Comparison of ENCODE assay signal across 21 cellular contexts in genomic region chr12:96522690-96523089, GRCh38.
"Had no signal": no experiment of that assay in that cellular context is flagged by ENCODE, and none has a peak within 500 bp of the region (broad histone marks: within the 10 kb centered on the region; RNA-seq: fewer than 3 reads in every experiment).

No MANE protein-coding gene starts in this region.

- H3K9me3 ChIP-seq: right lobe of liver, thyroid gland had no signal

- H3K36me3 ChIP-seq: right lobe of liver, thyroid gland had no signal

- H3K4me3 Mint-ChIP-seq: activated CD4-positive, alpha-beta T cell treated with anti-CD3 and anti-CD28 coated beads, Interleukin-2, amount 10 ng/mL, durations not matched to agents 7 days and 5 days; activated CD8-positive, alpha-beta T cell treated with anti-CD3 and anti-CD28 coated beads for 36 hours; activated naive CD8-positive, alpha-beta T cell treated with anti-CD3 and anti-CD28 coated beads, Interleukin-2, amount 50 U/mL, for 24 hours; activated T-helper 1 cell treated with anti-CD3 and anti-CD28 coated beads, Interleukin-12 subunit alpha, Interleukin-12 subunit beta, Interleukin-2, Interleukin-4 antibody, amounts not matched to agents 30 ng/mL and 10 ng/mL and 1 ng/mL, durations not matched to agents 14 hours and 24 hours and 36 hours; naive thymus-derived CD4-positive, alpha-beta T cell; stimulated activated naive CD8-positive, alpha-beta T cell treated with anti-CD3 and anti-CD28 coated beads, Interleukin-15, Interleukin-2, amounts not matched to agents 100 ng/mL and 50 ng/mL, for 24 hours; T-helper 1 cell treated with Interleukin-12 subunit alpha and Interleukin-12 subunit beta and Interleukin-4 antibody, amounts not matched to agents 30 μg/mL and 1 μg/mL, for 36 hours had no signal

- ATAC-seq: activated CD8-positive, alpha-beta T cell treated with anti-CD3 and anti-CD28 coated beads for 36 hours; activated naive CD8-positive, alpha-beta T cell treated with anti-CD3 and anti-CD28 coated beads, Interleukin-2, amount 50 U/mL, for 24 hours; left lobe of liver; naive thymus-derived CD4-positive, alpha-beta T cell; right lobe of liver had no signal

- H3K9me3 Mint-ChIP-seq: activated CD4-positive, alpha-beta T cell treated with anti-CD3 and anti-CD28 coated beads, Interleukin-2, amount 10 ng/mL, durations not matched to agents 7 days and 5 days; activated CD8-positive, alpha-beta T cell treated with anti-CD3 and anti-CD28 coated beads for 36 hours; activated naive CD8-positive, alpha-beta T cell treated with anti-CD3 and anti-CD28 coated beads, Interleukin-2, amount 50 U/mL, for 24 hours; activated T-helper 1 cell treated with anti-CD3 and anti-CD28 coated beads, Interleukin-12 subunit alpha, Interleukin-12 subunit beta, Interleukin-2, Interleukin-4 antibody, amounts not matched to agents 30 ng/mL and 10 ng/mL and 1 ng/mL, durations not matched to agents 14 hours and 24 hours and 36 hours; naive thymus-derived CD4-positive, alpha-beta T cell; stimulated activated naive CD8-positive, alpha-beta T cell treated with anti-CD3 and anti-CD28 coated beads, Interleukin-15, Interleukin-2, amounts not matched to agents 100 ng/mL and 50 ng/mL, for 24 hours had no signal

- H3K27ac ChIP-seq: right lobe of liver, skin epidermis, thyroid gland had no signal

- H3K27me3 ChIP-seq: right lobe of liver, thyroid gland had no signal

- DNase-seq: activated CD4-positive, alpha-beta T cell treated with anti-CD3 and anti-CD28 coated beads, Interleukin-2, amount 10 ng/mL, durations not matched to agents 7 days and 5 days; activated CD8-positive, alpha-beta T cell treated with anti-CD3 and anti-CD28 coated beads for 36 hours; activated gamma-delta T cell; activated naive CD4-positive, alpha-beta T cell treated with anti-CD3 and anti-CD28 coated beads, Interleukin-2, amount 50 U/mL, for 16 hours; activated naive CD8-positive, alpha-beta T cell treated with anti-CD3 and anti-CD28 coated beads, Interleukin-2, amount 50 U/mL, for 24 hours; erythroblast; foreskin fibroblast; kidney; naive thymus-derived CD4-positive, alpha-beta T cell; nucleus accumbens; right lobe of liver; stimulated activated CD4-positive, alpha-beta T cell treated with anti-CD3 and anti-CD28 coated beads, Interleukin-1b, Interleukin-23, amount 100 ng/mL, for 48 hours; substantia nigra; T1000; thyroid gland had no signal

- H3K27ac Mint-ChIP-seq: activated CD4-positive, alpha-beta T cell treated with anti-CD3 and anti-CD28 coated beads, Interleukin-2, amount 10 ng/mL, durations not matched to agents 7 days and 5 days; activated CD8-positive, alpha-beta T cell treated with anti-CD3 and anti-CD28 coated beads for 36 hours; activated naive CD8-positive, alpha-beta T cell treated with anti-CD3 and anti-CD28 coated beads, Interleukin-2, amount 50 U/mL, for 24 hours; activated T-helper 1 cell treated with anti-CD3 and anti-CD28 coated beads, Interleukin-12 subunit alpha, Interleukin-12 subunit beta, Interleukin-2, Interleukin-4 antibody, amounts not matched to agents 30 ng/mL and 10 ng/mL and 1 ng/mL, durations not matched to agents 14 hours and 24 hours and 36 hours; naive thymus-derived CD4-positive, alpha-beta T cell; stimulated activated naive CD8-positive, alpha-beta T cell treated with anti-CD3 and anti-CD28 coated beads, Interleukin-15, Interleukin-2, amounts not matched to agents 100 ng/mL and 50 ng/mL, for 24 hours; T-helper 1 cell treated with Interleukin-12 subunit alpha and Interleukin-12 subunit beta and Interleukin-4 antibody, amounts not matched to agents 30 μg/mL and 1 μg/mL, for 36 hours had no signal

- H3K4me1 ChIP-seq: right lobe of liver, thyroid gland had no signal

- H3K4me3 ChIP-seq: lung, right lobe of liver, skin epidermis, thyroid gland had no signal

- H3K27me3 Mint-ChIP-seq: activated CD8-positive, alpha-beta T cell treated with anti-CD3 and anti-CD28 coated beads for 36 hours; activated naive CD8-positive, alpha-beta T cell treated with anti-CD3 and anti-CD28 coated beads, Interleukin-2, amount 50 U/mL, for 24 hours had no signal
